ENCODE assay signal across 10 cellular contexts in the genomic region with DNA sequence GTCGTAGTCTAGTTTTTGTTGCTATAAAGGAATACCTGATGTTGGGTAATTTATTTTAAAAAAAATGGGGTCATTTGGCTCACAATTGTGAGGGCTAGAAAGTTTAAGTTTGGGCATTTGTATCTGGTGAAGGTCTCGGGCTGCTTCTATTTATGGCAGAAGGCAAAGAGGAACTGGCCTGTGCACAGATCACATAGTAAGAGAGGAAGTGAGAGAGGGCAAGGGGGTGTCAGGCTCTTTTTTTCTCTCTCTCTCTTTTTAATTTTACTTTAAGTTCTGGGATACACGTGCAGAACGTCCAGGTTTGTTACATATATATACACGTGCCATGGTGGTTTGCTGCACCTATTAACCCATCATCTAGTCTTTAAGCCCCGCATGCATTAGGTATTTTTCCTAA.
DNase-seq lines count a peak whose midpoint lies in the region; ATAC-seq and TF ChIP-seq lines count a peak whose summit lies in the region.
"Had no signal": no experiment of that assay in that cellular context is flagged by ENCODE, and none has a peak within 500 bp of the region (broad histone marks: within the 10 kb centered on the region; RNA-seq: fewer than 3 reads in every experiment).

No MANE protein-coding gene starts in this region.

- H3K4me3 ChIP-seq in OCI-LY3 (ENCODE audit: low read length) (peak overlapping the region; percentile 53), gastroesophageal sphincter (no peak overlapping the region)
- H3K4me3 ChIP-seq: heart right ventricle, K562 had no signal

- TF ChIP-seq CTCF in OCI-LY3 (IDR thresholded peaks at IDR 0.05; ENCODE audit: low read depth, low read length) (no peak), gastroesophageal sphincter (IDR thresholded peaks at IDR 0.05) (no peak)

- WGBS in gastroesophageal sphincter (ENCODE audit: low coverage in 1 of 2), 2 donors: 77 to 85% methylated on average over 6 of the region's 6 CpGs

- peaks cover 15% of the 10 kb centered on the region for H3K4me1 ChIP-seq in OCI-LY3 (ENCODE audit: low read length)
- no peaks in the 10 kb centered on the region for H3K4me1 ChIP-seq in gastroesophageal sphincter
- H3K4me1 ChIP-seq: heart right ventricle had no signal

- H3K9ac ChIP-seq in OCI-LY3 (ENCODE audit: low read length): peak overlapping the region; percentile 42; the same call in 1 of the 2 replicates

- peaks cover 5% of the 10 kb centered on the region for H3K36me3 ChIP-seq in OCI-LY3 (replicated peaks; ENCODE audit: low read depth, low read length)
- H3K36me3 ChIP-seq in gastroesophageal sphincter: no peaks in the 10 kb centered on the region
- H3K36me3 ChIP-seq: heart right ventricle had no signal

- no peaks in the 10 kb centered on the region for H4K20me1 ChIP-seq in OCI-LY3 (ENCODE audit: insufficient read depth, low read length)

- H3K4me2 ChIP-seq in OCI-LY3 (ENCODE audit: low read length): peak overlapping the region; percentile 81

- DNase-seq in GDM1 (lab: John Stamatoyannopoulos, UW): peak; percentile 16
- DNase-seq in activated gamma-delta T cell (lab: John Stamatoyannopoulos, UW): no peak
- no peak for DNase-seq in SHP77 treated with DMSO at 0.1 percent for 48 hours (lab: John Stamatoyannopoulos, UW)
- no peak for DNase-seq in NCI-H510A treated with DMSO at 0.1 percent for 48 hours (lab: John Stamatoyannopoulos, UW)
- DNase-seq: heart right ventricle had no signal

- H3K79me2 ChIP-seq in OCI-LY3 (ENCODE audit: low read length): no peaks in the 10 kb centered on the region

- H3K27me3 ChIP-seq in OCI-LY3 (ENCODE audit: low read depth, low read length) (no peaks in the 10 kb centered on the region), gastroesophageal sphincter (peaks cover 32% of the 10 kb centered on the region)

- H3K9me3 ChIP-seq in OCI-LY3 (ENCODE audit: insufficient read depth, low read length): peaks cover 4% of the 10 kb centered on the region; the same call in 1 of the 2 replicates
- H3K9me3 ChIP-seq in gastroesophageal sphincter: peaks cover 0 to 24% (median 0%) of the 10 kb centered on the region in 3 donors

- ATAC-seq in GM19455 (IDR thresholded peaks at IDR 0.05; ENCODE audit: unreplicated experiment): peak; percentile 81
- ATAC-seq in HG03103 (IDR thresholded peaks at IDR 0.05; ENCODE audit: low read depth, unreplicated experiment): peak; percentile 93
- no peak for ATAC-seq in gastroesophageal sphincter
- ATAC-seq: heart right ventricle, K562 had no signal

- TF ChIP-seq POLR2A in gastroesophageal sphincter (IDR thresholded peaks at IDR 0.05): no peak

- no peak for TF ChIP-seq EP300 in gastroesophageal sphincter (IDR thresholded peaks at IDR 0.05)

- peak overlapping the region; percentile 76 for H2AFZ ChIP-seq in OCI-LY3 (ENCODE audit: low read depth, low read length)

- H3K27ac ChIP-seq in OCI-LY3 (ENCODE audit: low read length) (peak overlapping the region; percentile 80), gastroesophageal sphincter (no peak overlapping the region)
- H3K27ac ChIP-seq: heart right ventricle had no signal
